Comparison of ENCODE assay signal across 31 cellular contexts in genomic region chr21:29717659-29718058, GRCh38.
"Had no signal": no experiment of that assay in that cellular context is flagged by ENCODE, and none has a peak within 500 bp of the region (broad histone marks: within the 10 kb centered on the region; RNA-seq: fewer than 3 reads in every experiment).

No MANE protein-coding gene starts in this region.

- H3K4me1 ChIP-seq: adrenal gland, breast epithelium had no signal

- ATAC-seq: activated CD8-positive, alpha-beta T cell treated with anti-CD3 and anti-CD28 coated beads for 36 hours had no signal

- H3K27ac ChIP-seq: adrenal gland, body of pancreas, brain microvascular endothelial cell, breast epithelium, VCaP had no signal

- H3K4me3 ChIP-seq: adrenal gland, body of pancreas, breast epithelium had no signal

- H3K27me3 ChIP-seq: body of pancreas, brain microvascular endothelial cell, breast epithelium had no signal

- H3K36me3 ChIP-seq: adrenal gland, brain microvascular endothelial cell, breast epithelium had no signal

- DNase-seq: activated B cell treated with CpG ODN at 0.5 μM for 24 hours; activated CD4-positive, alpha-beta memory T cell treated with anti-CD3 and anti-CD28 coated beads for 36 hours; activated CD4-positive, alpha-beta T cell treated with anti-CD3 and anti-CD28 coated beads for 1 hour; activated CD4-positive, alpha-beta T cell treated with anti-CD3 and anti-CD28 coated beads for 36 hours; activated CD4-positive, alpha-beta T cell treated with anti-CD3 and anti-CD28 coated beads for 48 hours; activated CD4-positive, alpha-beta T cell treated with anti-CD3 and anti-CD28 coated beads, Interleukin-2, amount 10 ng/mL, durations not matched to agents 7 days and 5 days; activated CD8-positive, alpha-beta memory T cell treated with anti-CD3 and anti-CD28 coated beads, Interleukin-2, amount 50 U/mL, for 4 hours; activated CD8-positive, alpha-beta T cell treated with anti-CD3 and anti-CD28 coated beads for 36 hours; activated effector memory CD4-positive, alpha-beta T cell treated with anti-CD3 and anti-CD28 coated beads, Interleukin-2, amount 50 U/mL, for 16 hours; activated gamma-delta T cell treated with Interleukin-2 at 50 U/mL for 16 hours; activated naive CD4-positive, alpha-beta T cell; activated naive CD4-positive, alpha-beta T cell treated with anti-CD3 and anti-CD28 coated beads for 36 hours; activated naive CD4-positive, alpha-beta T cell treated with anti-CD3 and anti-CD28 coated beads, Interleukin-2, amount 50 U/mL, for 16 hours; activated naive CD8-positive, alpha-beta T cell treated with anti-CD3 and anti-CD28 coated beads for 36 hours; activated T-cell treated with anti-CD3 and anti-CD28 coated beads for 4 hours; activated T-cell treated with anti-CD3 and anti-CD28 coated beads, Interleukin-2, amount 50 U/mL, for 1 hour; activated T-cell treated with anti-CD3 and anti-CD28 coated beads, Interleukin-2, amount 50 U/mL, for 4 hours; activated T-cell treated with anti-CD3 and anti-CD28 coated beads, Interleukin-2, amount 50 U/mL, for 72 hours; adrenal gland; amniotic stem cell; aorta; body of pancreas; central memory CD4-positive, alpha-beta T cell; T-helper 1 cell; T-helper 2 cell; T-helper 9 cell had no signal

- FAIRE-seq: astrocyte, TTC549 had no signal

- H3K9me3 ChIP-seq: adrenal gland, body of pancreas had no signal
